15 cellular contexts compared by ENCODE assay signal in genomic region chr14:99749142-99749541, GRCh38. TPM values are rescaled to one million over a fixed set of nuclear protein-coding genes. Genes with fewer than 3 reads are reported as not detected.
DNase-seq lines count a peak whose midpoint lies in the region; ATAC-seq and TF ChIP-seq lines count a peak whose summit lies in the region.
"Had no signal": no experiment of that assay in that cellular context is flagged by ENCODE, and none has a peak within 500 bp of the region (broad histone marks: within the 10 kb centered on the region; RNA-seq: fewer than 3 reads in every experiment).

No MANE protein-coding gene starts in this region.

- H3K27me3 ChIP-seq in AG04450 (ENCODE audit: control insufficient read depth, insufficient read depth, low read length) = no peaks in the 10 kb centered on the region
- H3K27me3 ChIP-seq in GM23248 (replicated peaks; ENCODE audit: insufficient read depth) = no peaks in the 10 kb centered on the region
- H3K27me3 ChIP-seq in lower lobe of right lung (ENCODE audit: low read depth) = peaks cover 14% of the 10 kb centered on the region
- no peaks in the 10 kb centered on the region for H3K27me3 ChIP-seq in gastrocnemius medialis
- H3K27me3 ChIP-seq: tibial artery had no signal

- H3K4me3 ChIP-seq in AG04450 (ENCODE audit: low read depth, low read length) (no peak overlapping the region), GM23248 (no peak overlapping the region), astrocyte of the cerebellum (ENCODE audit: low read depth, low read length) (no peak overlapping the region), lower lobe of right lung (no peak overlapping the region), gastrocnemius medialis (no peak overlapping the region)
- H3K4me3 ChIP-seq: tibial artery had no signal

- intact Hi-C loops in lower lobe of right lung (cut with DNase I) (no loop called here), gastrocnemius medialis (cut with DNase I; ENCODE audit: low total_unique reads) (no loop called here)

- H3K36me3 ChIP-seq in GM23248 (ENCODE audit: low read depth) (no peaks in the 10 kb centered on the region), lower lobe of right lung (no peaks in the 10 kb centered on the region), gastrocnemius medialis (no peaks in the 10 kb centered on the region)
- H3K36me3 ChIP-seq: tibial artery had no signal

- H4K20me1 ChIP-seq in GM23248 (ENCODE audit: insufficient read depth) = no peaks in the 10 kb centered on the region

- no peaks in the 10 kb centered on the region for H3K79me2 ChIP-seq in GM23248 (ENCODE audit: insufficient read depth)

- no peak overlapping the region for H2AFZ ChIP-seq in GM23248

- no peak for TF ChIP-seq POLR2A in gastrocnemius medialis (IDR thresholded peaks at IDR 0.05)

- DNase-seq in AG04450 (ENCODE audit: low read depth, low spot score) = no peak
- peak; percentile 32 for DNase-seq in GM23248
- DNase-seq in astrocyte of the cerebellum (ENCODE audit: low read depth) = no peak
- peak; percentile 20 for DNase-seq in lower lobe of right lung
- no peak for DNase-seq in gastrocnemius medialis
- no peak for DNase-seq in T-helper 2 cell
- DNase-seq in retina = no peak
- no peak for DNase-seq in dedifferentiated amniotic fluid mesenchymal stem cell (ENCODE audit: extremely low spot score)
- DNase-seq: effector CD8-positive, alpha-beta T cell; midbrain; NCI-H1105; NK-92 treated with Interleukin-12 subunit alpha and Interleukin-12 subunit beta, amount 100 ng/mL, for 24 hours; T-cell; tibial artery had no signal

- H3K9me3 ChIP-seq in AG04450 (ENCODE audit: control insufficient read depth, insufficient read depth, low read length) = no peaks in the 10 kb centered on the region
- no peaks in the 10 kb centered on the region for H3K9me3 ChIP-seq in GM23248 (ENCODE audit: low read depth)
- H3K9me3 ChIP-seq in lower lobe of right lung = no peaks in the 10 kb centered on the region
- H3K9me3 ChIP-seq in gastrocnemius medialis = no peaks in the 10 kb centered on the region
- H3K9me3 ChIP-seq: tibial artery had no signal

- CTCF ChIA-PET in AG04450 (lab: Charles Lee) = no interaction called here

- no peak overlapping the region for H3K4me2 ChIP-seq in GM23248 (ENCODE audit: unreplicated experiment)

- H3K4me1 ChIP-seq in GM23248 (ENCODE audit: insufficient read depth) (peaks cover 20% of the 10 kb centered on the region), lower lobe of right lung (peaks cover 89% of the 10 kb centered on the region), gastrocnemius medialis (peaks cover 38 to 46% of the 10 kb centered on the region in 2 donors)

- H3K9ac ChIP-seq in GM23248 = no peak overlapping the region

- H3F3A ChIP-seq in GM23248 (ENCODE audit: insufficient read depth) = peaks cover 15% of the 10 kb centered on the region; the same call in 1 of the 2 replicates

- no peak overlapping the region for H3K27ac ChIP-seq in AG04450 (ENCODE audit: low read depth, low read length)
- no peak overlapping the region for H3K27ac ChIP-seq in GM23248
- H3K27ac ChIP-seq in lower lobe of right lung = no peak overlapping the region
- peak overlapping the region in 1 of 4 donors; percentile 41 for H3K27ac ChIP-seq in gastrocnemius medialis
- H3K27ac ChIP-seq: HL-60 had no signal

- TF ChIP-seq CTCF in AG04450 (IDR thresholded peaks at IDR 0.05; ENCODE audit: low read depth, low read length) (peak; percentile 33), astrocyte of the cerebellum (IDR thresholded peaks at IDR 0.05; ENCODE audit: low read depth, low read length, missing control alignments) (peak; percentile 36), lower lobe of right lung (IDR thresholded peaks at IDR 0.05) (no peak), gastrocnemius medialis (IDR thresholded peaks at IDR 0.05 in 4 of 5, conservative IDR thresholded peaks at IDR 0.05 in 1 of 5) (peak in 1 of 5 experiments; percentile 22)

- POLR2A ChIA-PET in AG04450 (lab: Yijun Ruan, JAX) = no interaction called here

- 82 to 83% methylated on average over 13 of the region's 13 CpGs for WGBS in GM23248 (ENCODE audit: low coverage in 1 of 2, low lambda C conversion rate in 2 of 2, missing lambda C conversion rate in 2 of 2), 2 experiments

- in situ Hi-C loops in GM23248 (cut with MboI) = no loop called here
- in situ Hi-C loops in astrocyte of the cerebellum (cut with HindIII; ENCODE audit: low sequenced_read_pairs) = loop anchor here (10.0 kb wide), 1 partner anchor 46 kb away; the partner anchor contains the start of gene EML1
- in situ Hi-C loops in gastrocnemius medialis (cut with MboI; ENCODE audit: low sequenced_read_pairs in 4 of 4) = no loop called here

- H3K9me2 ChIP-seq in GM23248 (ENCODE audit: insufficient read depth) = no peaks in the 10 kb centered on the region

- no peak for ATAC-seq in lower lobe of right lung
- no peak for ATAC-seq in gastrocnemius medialis
- ATAC-seq: T-cell had no signal

RNA-seq across cellular contexts. Expression of gene EML1, which starts 44.1 kb away (rescaled TPM):
- polyA plus RNA-seq in AG04450 (2011; rRNA removed) (37.7 and 44.6 TPM in 2 replicates), GM23248 (2016; fragmentation: Nextera tagmentation; extraction: Ambion mirVana) (14.8 and 15.0 TPM in 2 replicates)
- 92.9 and 138 TPM in 2 replicates for polyA minus RNA-seq in AG04450 (2011; rRNA and poly(A)+ RNA removed)
- 17.9 and 35.8 TPM in 2 replicates for total RNA-seq in GM23248 (2014; rRNA removed; shearing (Covaris generic))
- total RNA-seq in lower lobe of right lung (34.5 TPM), gastrocnemius medialis (10 to 100 TPM; 12.5 to 19.1 (median 16.6) TPM)

Comparison
In these comparisons a context has a peak if more than half of its experiments do, and no peak if none do; other contexts are left out.
1. DNase-seq: peak in GM23248 (single experiment) and lower lobe of right lung (single experiment); none in AG04450 (single experiment), astrocyte of the cerebellum (single experiment), gastrocnemius medialis (0 of 2), T-helper 2 cell (0 of 5), retina (single experiment) and dedifferentiated amniotic fluid mesenchymal stem cell (single experiment).